In the genomic region with DNA sequence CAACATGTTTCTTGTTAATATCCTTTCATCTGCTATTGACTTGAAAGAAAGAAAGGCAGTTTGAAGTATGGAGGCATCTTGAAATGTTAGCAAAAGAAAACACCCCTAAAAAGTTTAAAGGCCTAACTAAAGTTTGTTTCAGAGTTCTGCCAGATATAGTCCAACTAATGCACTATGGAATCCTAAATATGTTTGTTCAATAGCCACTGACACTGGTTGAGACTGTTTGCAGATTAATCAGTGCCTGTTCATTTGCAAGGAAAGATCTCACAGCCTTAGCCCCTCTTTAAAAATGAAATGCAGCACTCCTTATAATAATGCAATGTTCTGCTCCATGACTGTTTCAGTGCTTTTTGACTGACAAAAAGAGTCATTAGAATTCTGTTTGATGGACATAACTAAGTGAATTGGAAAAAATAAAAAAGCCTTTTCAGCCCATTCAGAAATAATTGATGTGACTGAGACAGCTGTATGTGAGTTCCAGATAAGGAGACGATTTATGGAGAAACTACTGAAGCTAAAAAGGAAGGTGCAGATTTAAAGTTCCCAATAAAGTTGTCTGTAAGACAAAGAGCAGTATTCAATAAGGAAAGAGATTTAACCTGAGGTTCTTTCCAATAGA, we compare ENCODE assay signal across 21 cellular contexts.
DNase-seq lines count a peak whose midpoint lies in the region; ATAC-seq and TF ChIP-seq lines count a peak whose summit lies in the region.
"Had no signal": no experiment of that assay in that cellular context is flagged by ENCODE, and none has a peak within 500 bp of the region (broad histone marks: within the 10 kb centered on the region; RNA-seq: fewer than 3 reads in every experiment).

No MANE protein-coding gene starts in this region.

- H3K27ac ChIP-seq in hepatocyte: no peak overlapping the region

- H3K4me1 ChIP-seq in adipocyte (ENCODE audit: control insufficient read depth, insufficient read depth, low read length) (peaks cover 7% of the 10 kb centered on the region), hepatocyte (ENCODE audit: insufficient read depth) (peaks cover 13% of the 10 kb centered on the region)
- H3K4me1 ChIP-seq: BE2C had no signal

- no peaks in the 10 kb centered on the region for H4K20me1 ChIP-seq in hepatocyte (ENCODE audit: insufficient read depth, poor library complexity, severe bottlenecking)

- no peak overlapping the region for H2AFZ ChIP-seq in hepatocyte

- no peaks in the 10 kb centered on the region for H3K36me3 ChIP-seq in adipocyte (ENCODE audit: control insufficient read depth, insufficient read depth, low read length, severe bottlenecking)
- H3K36me3 ChIP-seq in hepatocyte (replicated peaks; ENCODE audit: insufficient read depth, low read depth): no peaks in the 10 kb centered on the region
- H3K36me3 ChIP-seq: BE2C had no signal

- DNase-seq in HCEC 1CT: peak; percentile 4
- peak; percentile 45 for DNase-seq in adipocyte (ENCODE audit: low read depth)
- DNase-seq in hepatocyte (ENCODE audit: low spot score): no peak
- DNase-seq in retina: peak; percentile 26
- DNase-seq in activated CD4-positive, alpha-beta T cell treated with anti-CD3 and anti-CD28 coated beads, Interleukin-2, amount 50 U/mL, for 1 hour: no peak
- DNase-seq in midbrain (lab: John Stamatoyannopoulos, UW): no peak
- DNase-seq: activated CD4-positive, alpha-beta T cell treated with anti-CD3 and anti-CD28 coated beads for 48 hours; activated CD8-positive, alpha-beta memory T cell treated with anti-CD3 and anti-CD28 coated beads, Interleukin-2, amount 50 U/mL, for 48 hours; activated gamma-delta T cell treated with Interleukin-2 at 50 U/mL for 16 hours; anterior cingulate cortex; BE2C; dermis blood vessel endothelial cell; left ventricle myocardium superior; NCI-H1417 treated with DMSO at 0.1 percent for 48 hours; NCI-H82; posterior cingulate gyrus; stimulated activated CD8-positive, alpha-beta memory T cell treated with anti-CD3 and anti-CD28 coated beads, Interleukin-4, amount 100 ng/mL, for 48 hours; substantia nigra had no signal

- H3K9me3 ChIP-seq in adipocyte (ENCODE audit: control insufficient read depth, low read length) (no peaks in the 10 kb centered on the region), hepatocyte (ENCODE audit: low read depth) (no peaks in the 10 kb centered on the region)
- H3K9me3 ChIP-seq: BE2C had no signal

- no peak for TF ChIP-seq CTCF in hepatocyte (IDR thresholded peaks at IDR 0.05; ENCODE audit: poor library complexity)

- ATAC-seq in GM21723 (IDR thresholded peaks at IDR 0.05; ENCODE audit: unreplicated experiment) (no peak), HG03442 (IDR thresholded peaks at IDR 0.05; ENCODE audit: unreplicated experiment) (no peak)
- ATAC-seq: GM12878, left ventricle myocardium superior had no signal

- H3K79me2 ChIP-seq in hepatocyte: no peaks in the 10 kb centered on the region

- no peak overlapping the region for H3K4me3 ChIP-seq in adipocyte (ENCODE audit: low read length)
- H3K4me3 ChIP-seq in hepatocyte: no peak overlapping the region
- H3K4me3 ChIP-seq: GM12878 had no signal

- H3K27me3 ChIP-seq in adipocyte (replicated peaks; ENCODE audit: control insufficient read depth, insufficient read depth, low read length): no peaks in the 10 kb centered on the region
- H3K27me3 ChIP-seq in hepatocyte: no peaks in the 10 kb centered on the region
- H3K27me3 ChIP-seq: BE2C had no signal

- H3K9ac ChIP-seq in adipocyte (ENCODE audit: low read length): no peak overlapping the region

- H3K4me2 ChIP-seq in hepatocyte: peak overlapping the region; percentile 14

- WGBS in hepatocyte (ENCODE audit: low lambda C conversion rate, missing lambda C conversion rate): 0% methylated on average over 1 of the region's 1 CpG

- H3K9me2 ChIP-seq in hepatocyte (replicated peaks; ENCODE audit: insufficient read depth): no peaks in the 10 kb centered on the region

Comparison
In these comparisons a context has a peak if more than half of its experiments do, and no peak if none do; other contexts are left out.
1. DNase-seq: peak in HCEC 1CT (single experiment), adipocyte (single experiment) and retina (single experiment); none in hepatocyte (single experiment), activated CD4-positive, alpha-beta T cell treated with anti-CD3 and anti-CD28 coated beads, Interleukin-2, amount 50 U/mL, for 1 hour (single experiment) and midbrain (single experiment).